In the genomic region with DNA sequence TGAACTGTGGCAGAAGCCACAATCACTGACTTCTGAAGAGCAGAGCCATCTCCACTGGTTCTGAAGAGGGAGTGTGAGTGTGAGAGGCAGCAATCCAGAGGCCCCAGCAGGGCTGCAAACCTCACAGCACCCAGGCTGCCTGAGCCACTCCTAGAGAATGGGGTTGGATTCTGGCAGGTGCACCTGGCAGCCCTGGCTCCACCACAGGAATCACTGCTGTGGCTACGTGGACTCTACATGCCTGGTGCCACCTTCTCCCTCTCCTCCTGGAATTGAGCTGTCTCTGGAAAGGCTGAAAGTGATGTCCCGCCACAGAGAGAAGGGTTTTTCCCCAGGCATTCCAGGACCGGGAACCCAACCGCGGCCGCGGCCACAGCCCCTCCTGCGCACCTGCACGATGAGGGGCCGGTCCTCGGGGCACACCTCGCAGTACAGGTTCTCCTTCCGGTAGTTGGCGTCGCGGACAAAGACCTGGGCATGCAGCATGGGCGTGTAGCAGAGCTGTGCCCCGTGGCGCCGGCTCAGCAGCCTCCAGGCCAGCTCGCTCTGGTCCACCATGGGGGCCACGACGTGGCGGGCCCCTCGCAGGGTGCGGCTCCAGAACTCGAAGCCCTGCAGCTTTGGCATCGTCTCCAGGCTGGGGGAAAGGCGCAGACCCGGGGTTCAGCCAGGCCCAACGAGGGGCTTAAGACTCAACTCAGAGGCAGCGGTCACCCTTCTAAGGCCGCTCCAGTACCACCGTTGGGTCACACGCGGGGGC, we compare ENCODE assay signal across 8 cellular contexts. TPM values are rescaled to one million over a fixed set of nuclear protein-coding genes. Genes with fewer than 3 reads are reported as not detected.
DNase-seq lines count a peak whose midpoint lies in the region; ATAC-seq and TF ChIP-seq lines count a peak whose summit lies in the region.

No MANE protein-coding gene starts in this region.

- H3K4me3 ChIP-seq in brain microvascular endothelial cell (ENCODE audit: low read depth, low read length) (peak overlapping the region; percentile 72), mesendoderm (ENCODE audit: low read length) (peak overlapping the region; percentile 73)

- no CpG with 5 or more reads among the region's 36 CpGs for WGBS in mesendoderm (ENCODE audit: extremely low coverage, insufficient coverage, low lambda C conversion rate)

- no peaks in the 10 kb centered on the region for H3K27me3 ChIP-seq in CD4-positive, alpha-beta T cell (ENCODE audit: control insufficient read depth, insufficient read depth, low read length)
- H3K27me3 ChIP-seq in brain microvascular endothelial cell (replicated peaks), result no peaks in the 10 kb centered on the region
- no peaks in the 10 kb centered on the region for H3K27me3 ChIP-seq in mesendoderm (ENCODE audit: insufficient read depth, low read length, poor library complexity)

- H2BK120ac ChIP-seq in mesendoderm (ENCODE audit: low read depth, low read length), result no peak overlapping the region

- peak overlapping the region; percentile 35 for H3K27ac ChIP-seq in CD4-positive, alpha-beta T cell (ENCODE audit: low read depth, low read length)
- H3K27ac ChIP-seq in brain microvascular endothelial cell, result no peak overlapping the region
- no peak overlapping the region for H3K27ac ChIP-seq in mesendoderm (ENCODE audit: low read depth, low read length)

- no peak overlapping the region for H3K4ac ChIP-seq in mesendoderm (ENCODE audit: low read depth, low read length)

- POLR2A ChIA-PET in CD4-positive, alpha-beta T cell (lab: Charles Lee), result interaction anchor here (0.7 to 3.0 kb wide), 8 partner anchors 12 to 239 kb away, joined by 3 to 17 read pairs (median 5); a partner anchor contains a TSS

- no peaks in the 10 kb centered on the region for H3K79me2 ChIP-seq in mesendoderm (ENCODE audit: control insufficient read depth, insufficient read depth, low read length)

- H4K5ac ChIP-seq in mesendoderm (ENCODE audit: low read length), result no peak overlapping the region

- H3K79me1 ChIP-seq in mesendoderm (ENCODE audit: low read length), result peaks cover 2% of the 10 kb centered on the region

- peak overlapping the region; percentile 47 for H3K27ac Mint-ChIP-seq in CD4-positive, alpha-beta T cell

- no peak for TF ChIP-seq CTCF in CD4-positive, alpha-beta T cell (IDR thresholded peaks at IDR 0.05)
- no peak for TF ChIP-seq CTCF in brain microvascular endothelial cell (IDR thresholded peaks at IDR 0.05; ENCODE audit: low read depth, low read length, missing control alignments)

- H3K23ac ChIP-seq in mesendoderm (ENCODE audit: low read length), result no peak overlapping the region

- intact Hi-C loops in CD4-positive, alpha-beta T cell (cut with DNase I, micrococcal nuclease), result loop anchor here (1.0 to 2.0 kb wide), 2 partner anchors 13 to 14 kb away; a partner anchor contains a TSS

- DNase-seq in CD4-positive, alpha-beta T cell, result no peak
- DNase-seq in LoVo (ENCODE audit: low spot score) (peak; percentile 50), brain microvascular endothelial cell (no peak), mesendoderm (no peak), GDM1 (lab: John Stamatoyannopoulos, UW) (no peak), NCI-H1694 (lab: John Stamatoyannopoulos, UW) (no peak)
- DNase-seq in NK-92 treated with Interleukin-12 subunit alpha and Interleukin-12 subunit beta, amount 100 ng/mL, for 24 hours (lab: John Stamatoyannopoulos, UW), result no peak

- H2BK5ac ChIP-seq in mesendoderm (ENCODE audit: low read length), result no peak overlapping the region

- CTCF ChIA-PET in CD4-positive, alpha-beta T cell (lab: Charles Lee), result interaction anchor here (1.0 kb wide), 1 partner anchor 34 kb away, joined by 3 read pairs; no protein-coding TSS in a partner anchor

- H3K4me1 ChIP-seq in mesendoderm (ENCODE audit: control insufficient read depth, low read depth, low read length), result no peaks in the 10 kb centered on the region

- no peak overlapping the region for H4K8ac ChIP-seq in mesendoderm (ENCODE audit: low read depth, low read length)

- H3K27me3 Mint-ChIP-seq in CD4-positive, alpha-beta T cell, result no peaks in the 10 kb centered on the region

- H3K56ac ChIP-seq in mesendoderm (ENCODE audit: low read length), result peak overlapping the region; percentile 94

- H3K36me3 ChIP-seq in brain microvascular endothelial cell (replicated peaks) (peaks cover 31% of the 10 kb centered on the region), mesendoderm (ENCODE audit: control insufficient read depth, insufficient read depth, low read length) (peaks cover 4% of the 10 kb centered on the region)

- H3K18ac ChIP-seq in mesendoderm (ENCODE audit: low read length), result no peak overlapping the region

- H3K9ac ChIP-seq in mesendoderm (ENCODE audit: low read length), result peak overlapping the region; percentile 85

- H3K4me3 Mint-ChIP-seq in CD4-positive, alpha-beta T cell, result peak overlapping the region; percentile 58

- H3K4me2 ChIP-seq in mesendoderm (ENCODE audit: low read length), result peak overlapping the region; percentile 53

- in situ Hi-C loops in brain microvascular endothelial cell (cut with HindIII; ENCODE audit: low pct_ligation_motif_present, low sequenced_read_pairs), result no loop called here

- H3K9me3 Mint-ChIP-seq in CD4-positive, alpha-beta T cell, result no peaks in the 10 kb centered on the region

- peaks cover 6% of the 10 kb centered on the region for H3K36me3 Mint-ChIP-seq in CD4-positive, alpha-beta T cell (ENCODE audit: low read depth)

- peaks cover 9% of the 10 kb centered on the region for H3K4me1 Mint-ChIP-seq in CD4-positive, alpha-beta T cell (ENCODE audit: low read depth)

- no peaks in the 10 kb centered on the region for H3K9me3 ChIP-seq in CD4-positive, alpha-beta T cell (ENCODE audit: control insufficient read depth, low read length)

- no peak overlapping the region for H2BK15ac ChIP-seq in mesendoderm (replicated peaks; ENCODE audit: low read depth)

- H2AK5ac ChIP-seq in mesendoderm (ENCODE audit: low read length), result no peak overlapping the region

- no peak for ATAC-seq in CD4-positive, alpha-beta T cell (ENCODE audit: poor library complexity)
- no peak for ATAC-seq in HG03565 (IDR thresholded peaks at IDR 0.05; ENCODE audit: unreplicated experiment)

RNA-seq across cellular contexts. Expression of a gene that starts 1.0 kb away (rescaled TPM):
- total RNA-seq in CD4-positive, alpha-beta T cell, result 100 to 1,000 TPM; 160 to 163 TPM
- polyA plus RNA-seq in mesendoderm (2013, experiment 1 of 2), result 35.4 TPM
- polyA plus RNA-seq in mesendoderm (2013, experiment 2 of 2), result 32.5 TPM

RNA-seq across cellular contexts. Expression of a gene that starts 12.9 kb away (rescaled TPM):
- total RNA-seq in CD4-positive, alpha-beta T cell, result 10 to 100 TPM; 64.6 to 69.3 TPM
- polyA plus RNA-seq in mesendoderm (2013, experiment 1 of 2), result 88.2 TPM
- 89.5 TPM for polyA plus RNA-seq in mesendoderm (2013, experiment 2 of 2)

RNA-seq across cellular contexts. Expression of a gene that starts 13.0 kb away (rescaled TPM):
- total RNA-seq in CD4-positive, alpha-beta T cell, result 10 to 100 TPM; 28.1 to 31.2 TPM
- 15.5 TPM for polyA plus RNA-seq in mesendoderm (2013, experiment 1 of 2)
- 14.9 TPM for polyA plus RNA-seq in mesendoderm (2013, experiment 2 of 2)

RNA-seq across cellular contexts. Expression of a gene that starts 27.1 kb away (rescaled TPM):
- total RNA-seq in CD4-positive, alpha-beta T cell, result 100 to 1,000 TPM; 103 to 119 TPM
- polyA plus RNA-seq in mesendoderm (2013, experiment 1 of 2), result 34.8 TPM
- polyA plus RNA-seq in mesendoderm (2013, experiment 2 of 2), result 34.4 TPM

RNA-seq across cellular contexts. Expression of a gene that starts 33.1 kb away (rescaled TPM):
- total RNA-seq in CD4-positive, alpha-beta T cell, result 1 to 10 TPM; 3.3 to 5.3 TPM
- polyA plus RNA-seq in mesendoderm (2013, experiment 1 of 2), result 97.1 TPM
- 102 TPM for polyA plus RNA-seq in mesendoderm (2013, experiment 2 of 2)
